Comparison of ENCODE assay signal across 1 cellular context in genomic region chr11:66987158-66987620, GRCh38.
TF ChIP-seq lines count a peak whose summit lies in the region.

No MANE protein-coding gene starts in this region.

TF ChIP-seq in K562, 482 proteins besides CTCF, POLR2A, EP300 and RAD21:
- TF ChIP-seq HDAC6 (IDR thresholded peaks at IDR 0.05; ENCODE audit: low read depth, low read length): no peak
- TF ChIP-seq CBFB (CRISPR knock-in tag; IDR thresholded peaks at IDR 0.05): no peak
- no peak for TF ChIP-seq PURB (CRISPR knock-in tag; IDR thresholded peaks at IDR 0.05; ENCODE audit: low read depth)
- TF ChIP-seq RAD51 (IDR thresholded peaks at IDR 0.05; ENCODE audit: borderline replicate concordance, low read depth): peak; percentile 14; the same call in 1 of the 2 replicates
- TF ChIP-seq ZNF263 (CRISPR knock-in tag; IDR thresholded peaks at IDR 0.05; ENCODE audit: borderline replicate concordance): peak; percentile 53; the same call in 1 of the 2 replicates
- TF ChIP-seq SMARCA5 (IDR thresholded peaks at IDR 0.05): peak; percentile 78; the same call in 1 of the 2 replicates
- TF ChIP-seq PKNOX1 (IDR thresholded peaks at IDR 0.05): peak; percentile 43; the same call in 1 of the 2 replicates
- no peak for TF ChIP-seq CBFA2T2 (conservative IDR thresholded peaks at IDR 0.05)
- TF ChIP-seq ADNP (tag; IDR thresholded peaks at IDR 0.05): 0 out of 2 replicates have a peak, but pooled peaks have one; percentile 53
- peak; percentile 92 for TF ChIP-seq ZFP36 (IDR thresholded peaks at IDR 0.05; ENCODE audit: low read depth, low read length, partially characterized antibody)
- no peak for TF ChIP-seq ZNF347 (CRISPR knock-in tag; IDR thresholded peaks at IDR 0.05; ENCODE audit: low read depth)
- TF ChIP-seq RCOR1 (IDR thresholded peaks at IDR 0.05; ENCODE audit: borderline replicate concordance in 1 of 2, low read depth in 2 of 2, low read length in 2 of 2): peak in 1 of 2 experiments; percentile 34; a peak in 1 of 4 replicates
- TF ChIP-seq BCOR (IDR thresholded peaks at IDR 0.05): peak; percentile 82
- TF ChIP-seq PTBP1 (IDR thresholded peaks at IDR 0.05; ENCODE audit: low read depth, low read length): 0 out of 2 replicates have a peak, but pooled peaks have one; percentile 83
- TF ChIP-seq RBM25 (IDR thresholded peaks at IDR 0.05; ENCODE audit: low read depth, low read length, severe bottlenecking): peak; percentile 58
- TF ChIP-seq HDAC2 (IDR thresholded peaks at IDR 0.05): peak; percentile 32; the same call in 1 of the 2 replicates
- TF ChIP-seq MEIS2 (IDR thresholded peaks at IDR 0.05; ENCODE audit: partially characterized antibody): peak; percentile 61
